Comparison of ENCODE assay signal across 15 cellular contexts in the genomic region with DNA sequence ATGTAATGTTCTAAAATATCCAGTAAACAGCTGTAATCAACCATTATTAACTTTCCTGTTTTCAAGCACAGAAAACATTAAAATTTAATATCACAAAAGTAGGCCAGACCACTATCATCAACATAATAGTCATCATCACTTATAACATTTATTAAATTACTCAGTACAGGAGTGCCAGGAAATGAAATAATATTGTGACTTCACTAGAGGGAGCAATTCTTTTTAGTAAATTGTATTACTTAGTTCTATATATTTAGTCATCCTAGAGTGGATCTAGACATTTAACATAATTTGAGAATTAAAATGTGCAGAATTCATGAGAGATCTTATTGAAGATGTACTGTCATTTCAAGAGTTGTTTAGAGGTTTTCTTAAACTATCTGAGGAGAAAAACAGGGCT. TPM values are rescaled to one million over a fixed set of nuclear protein-coding genes. Genes with fewer than 3 reads are reported as not detected.
A peak's percentile ranks its signal among the peaks of the same experiment; 100 is the strongest.
DNase-seq lines count a peak whose midpoint lies in the region; ATAC-seq and TF ChIP-seq lines count a peak whose summit lies in the region.
"Had no signal": no experiment of that assay in that cellular context is flagged by ENCODE, and none has a peak within 500 bp of the region (broad histone marks: within the 10 kb centered on the region; RNA-seq: fewer than 3 reads in every experiment).

No MANE protein-coding gene starts in this region.

- H3K27me3 Mint-ChIP-seq in type B pancreatic cell: no peaks in the 10 kb centered on the region
- peaks cover 2% of the 10 kb centered on the region for H3K27me3 Mint-ChIP-seq in activated CD4-positive, alpha-beta T cell treated with anti-CD3 and anti-CD28 coated beads, Interleukin-2, amount 10 ng/mL, durations not matched to agents 7 days and 5 days
- peaks cover 6% of the 10 kb centered on the region for H3K27me3 Mint-ChIP-seq in activated T-helper 1 cell treated with anti-CD3 and anti-CD28 coated beads, Interleukin-12 subunit alpha, Interleukin-12 subunit beta, Interleukin-2, Interleukin-4 antibody, amounts not matched to agents 30 ng/mL and 10 ng/mL and 1 ng/mL, durations not matched to agents 14 hours and 24 hours and 36 hours (ENCODE audit: insufficient read depth)

- H3K4me1 Mint-ChIP-seq in type B pancreatic cell (ENCODE audit: unreplicated experiment): no peaks in the 10 kb centered on the region
- no peaks in the 10 kb centered on the region for H3K4me1 Mint-ChIP-seq in activated CD4-positive, alpha-beta T cell treated with anti-CD3 and anti-CD28 coated beads, Interleukin-2, amount 10 ng/mL, durations not matched to agents 7 days and 5 days
- no peaks in the 10 kb centered on the region for H3K4me1 Mint-ChIP-seq in activated T-helper 1 cell treated with anti-CD3 and anti-CD28 coated beads, Interleukin-12 subunit alpha, Interleukin-12 subunit beta, Interleukin-2, Interleukin-4 antibody, amounts not matched to agents 30 ng/mL and 10 ng/mL and 1 ng/mL, durations not matched to agents 14 hours and 24 hours and 36 hours (ENCODE audit: low read depth)
- H3K4me1 Mint-ChIP-seq: activated CD4-positive, alpha-beta memory T cell treated with anti-CD3 and anti-CD28 coated beads, Interleukin-2, amount 10 ng/mL, durations not matched to agents 7 days and 5 days had no signal

- TF ChIP-seq CTCF in left ventricle myocardium inferior (IDR thresholded peaks at IDR 0.05; ENCODE audit: borderline replicate concordance) (peak; percentile 11), right atrium auricular region (IDR thresholded peaks at IDR 0.05) (peak in 1 of 2 donors; percentile 38), PC-3 (conservative IDR thresholded peaks at IDR 0.05; ENCODE audit: low read depth, low read length) (peak; percentile 59), fibroblast of mammary gland (conservative IDR thresholded peaks at IDR 0.05; ENCODE audit: control insufficient read depth, insufficient read depth, low read depth, low read length) (no peak), type B pancreatic cell (conservative IDR thresholded peaks at IDR 0.05) (peak; percentile 20)

- intact Hi-C loops in left ventricle myocardium inferior (cut with micrococcal nuclease) (no loop called here), PC-3 (cut with micrococcal nuclease) (loop anchor here (5.0 kb wide), 1 partner anchor 57 kb away; no protein-coding TSS in a partner anchor)
- intact Hi-C loops in activated T-helper 1 cell treated with anti-CD3 and anti-CD28 coated beads, Interleukin-12 subunit alpha, Interleukin-12 subunit beta, Interleukin-2, Interleukin-4 antibody, amounts not matched to agents 30 ng/mL and 10 ng/mL and 1 ng/mL, durations not matched to agents 14 hours and 24 hours and 36 hours (cut with micrococcal nuclease): no loop called here

- ATAC-seq in PC-3: peak; percentile 55
- ATAC-seq: left lung had no signal

- CTCF ChIA-PET in PC-3 (lab: Charles Lee): interaction anchor here (0.6 kb wide), 1 partner anchor 590 kb away, joined by 4 read pairs; no protein-coding TSS in a partner anchor
- CTCF ChIA-PET in activated CD4-positive, alpha-beta T cell treated with anti-CD3 and anti-CD28 coated beads, Interleukin-2, amount 10 ng/mL, durations not matched to agents 7 days and 5 days (lab: Charles Lee): no interaction called here

- H3K9me2 ChIP-seq in PC-3 (replicated peaks; ENCODE audit: low read length): no peaks in the 10 kb centered on the region

- no peak overlapping the region for H3K4me3 ChIP-seq in left ventricle myocardium inferior
- H3K4me3 ChIP-seq in right atrium auricular region: no peak overlapping the region
- no peak overlapping the region for H3K4me3 ChIP-seq in PC-3 (ENCODE audit: low read length)
- no peak overlapping the region for H3K4me3 ChIP-seq in fibroblast of mammary gland (ENCODE audit: control insufficient read depth, low read depth, low read length)
- H3K4me3 ChIP-seq: left lung, vagina had no signal

- H3K9ac ChIP-seq in PC-3 (ENCODE audit: low read length): no peak overlapping the region

- H3K36me3 Mint-ChIP-seq in type B pancreatic cell: no peaks in the 10 kb centered on the region
- H3K36me3 Mint-ChIP-seq in activated CD4-positive, alpha-beta T cell treated with anti-CD3 and anti-CD28 coated beads, Interleukin-2, amount 10 ng/mL, durations not matched to agents 7 days and 5 days (ENCODE audit: low read depth): no peaks in the 10 kb centered on the region
- no peaks in the 10 kb centered on the region for H3K36me3 Mint-ChIP-seq in activated T-helper 1 cell treated with anti-CD3 and anti-CD28 coated beads, Interleukin-12 subunit alpha, Interleukin-12 subunit beta, Interleukin-2, Interleukin-4 antibody, amounts not matched to agents 30 ng/mL and 10 ng/mL and 1 ng/mL, durations not matched to agents 14 hours and 24 hours and 36 hours (ENCODE audit: low read depth)

- H3K4me3 Mint-ChIP-seq in type B pancreatic cell: no peak overlapping the region
- no peak overlapping the region for H3K4me3 Mint-ChIP-seq in activated CD4-positive, alpha-beta T cell treated with anti-CD3 and anti-CD28 coated beads, Interleukin-2, amount 10 ng/mL, durations not matched to agents 7 days and 5 days
- H3K4me3 Mint-ChIP-seq in activated T-helper 1 cell treated with anti-CD3 and anti-CD28 coated beads, Interleukin-12 subunit alpha, Interleukin-12 subunit beta, Interleukin-2, Interleukin-4 antibody, amounts not matched to agents 30 ng/mL and 10 ng/mL and 1 ng/mL, durations not matched to agents 14 hours and 24 hours and 36 hours: no peak overlapping the region
- H3K4me3 Mint-ChIP-seq: activated CD4-positive, alpha-beta memory T cell treated with anti-CD3 and anti-CD28 coated beads, Interleukin-2, amount 10 ng/mL, durations not matched to agents 7 days and 5 days; activated naive CD4-positive, alpha-beta T cell treated with anti-CD3 and anti-CD28 coated beads for 36 hours had no signal

- H3K9me3 ChIP-seq in left ventricle myocardium inferior (replicated peaks) (no peaks in the 10 kb centered on the region), right atrium auricular region (no peaks in the 10 kb centered on the region), PC-3 (ENCODE audit: low read length) (no peaks in the 10 kb centered on the region)
- H3K9me3 ChIP-seq: left lung, vagina had no signal

- H3K27ac ChIP-seq in left ventricle myocardium inferior (replicated peaks) (no peak overlapping the region), right atrium auricular region (no peak overlapping the region), PC-3 (ENCODE audit: low read length) (no peak overlapping the region)
- H3K27ac ChIP-seq: left lung, vagina had no signal

- peaks cover 10% of the 10 kb centered on the region for H3K27me3 ChIP-seq in left ventricle myocardium inferior (ENCODE audit: low read depth)
- H3K27me3 ChIP-seq in right atrium auricular region: no peaks in the 10 kb centered on the region
- no peaks in the 10 kb centered on the region for H3K27me3 ChIP-seq in PC-3 (ENCODE audit: low read length)
- H3K27me3 ChIP-seq: left lung, vagina had no signal

- no peaks in the 10 kb centered on the region for H3F3A ChIP-seq in PC-3 (ENCODE audit: low read length, unreplicated experiment)

- H3K36me3 ChIP-seq in left ventricle myocardium inferior: no peaks in the 10 kb centered on the region
- H3K36me3 ChIP-seq in right atrium auricular region: no peaks in the 10 kb centered on the region
- no peaks in the 10 kb centered on the region for H3K36me3 ChIP-seq in PC-3 (ENCODE audit: low read depth, low read length)
- H3K36me3 ChIP-seq: left lung, vagina had no signal

- no peaks in the 10 kb centered on the region for H3K4me1 ChIP-seq in left ventricle myocardium inferior
- H3K4me1 ChIP-seq in right atrium auricular region: no peaks in the 10 kb centered on the region
- no peaks in the 10 kb centered on the region for H3K4me1 ChIP-seq in PC-3 (ENCODE audit: insufficient read depth, low read length)
- H3K4me1 ChIP-seq: left lung, vagina had no signal

- POLR2A ChIA-PET in PC-3 (lab: Charles Lee; ENCODE audit: unreplicated experiment): no interaction called here
- POLR2A ChIA-PET in activated CD4-positive, alpha-beta T cell treated with anti-CD3 and anti-CD28 coated beads, Interleukin-2, amount 10 ng/mL, durations not matched to agents 7 days and 5 days (lab: Charles Lee): no interaction called here

- BruUV-seq in PC-3 (replicated peaks; lab: Mats Ljungman, UMichigan): no TSS peak

- DNase-seq in left ventricle myocardium inferior (no peak), right atrium auricular region (ENCODE audit: low spot score) (no peak), PC-3 (peak; percentile 25), fibroblast of mammary gland (ENCODE audit: low read depth) (peak; percentile 31), type B pancreatic cell (ENCODE audit: extremely low spot score, unreplicated experiment) (no peak), MV-4-11 (lab: John Stamatoyannopoulos, UW) (no peak)
- DNase-seq in activated CD4-positive, alpha-beta T cell treated with anti-CD3 and anti-CD28 coated beads, Interleukin-2, amount 10 ng/mL, durations not matched to agents 7 days and 5 days: no peak
- no peak for DNase-seq in activated T-helper 1 cell treated with anti-CD3 and anti-CD28 coated beads, Interleukin-12 subunit alpha, Interleukin-12 subunit beta, Interleukin-2, Interleukin-4 antibody, amounts not matched to agents 30 ng/mL and 10 ng/mL and 1 ng/mL, durations not matched to agents 14 hours and 24 hours and 36 hours (ENCODE audit: low spot score)
- DNase-seq: activated CD4-positive, alpha-beta memory T cell treated with anti-CD3 and anti-CD28 coated beads, Interleukin-2, amount 10 ng/mL, durations not matched to agents 7 days and 5 days; activated naive CD4-positive, alpha-beta T cell treated with anti-CD3 and anti-CD28 coated beads for 36 hours; left lung; NCI-H1092; NCI-H748 treated with DMSO at 0.1 percent for 48 hours had no signal

- no peak overlapping the region for H2AFZ ChIP-seq in PC-3 (ENCODE audit: low read length)

- H3K9me3 Mint-ChIP-seq in type B pancreatic cell: no peaks in the 10 kb centered on the region
- no peaks in the 10 kb centered on the region for H3K9me3 Mint-ChIP-seq in activated CD4-positive, alpha-beta T cell treated with anti-CD3 and anti-CD28 coated beads, Interleukin-2, amount 10 ng/mL, durations not matched to agents 7 days and 5 days
- H3K9me3 Mint-ChIP-seq in activated T-helper 1 cell treated with anti-CD3 and anti-CD28 coated beads, Interleukin-12 subunit alpha, Interleukin-12 subunit beta, Interleukin-2, Interleukin-4 antibody, amounts not matched to agents 30 ng/mL and 10 ng/mL and 1 ng/mL, durations not matched to agents 14 hours and 24 hours and 36 hours: peaks cover 3% of the 10 kb centered on the region
- H3K9me3 Mint-ChIP-seq: activated CD4-positive, alpha-beta memory T cell treated with anti-CD3 and anti-CD28 coated beads, Interleukin-2, amount 10 ng/mL, durations not matched to agents 7 days and 5 days had no signal

- no peaks in the 10 kb centered on the region for H4K20me1 ChIP-seq in PC-3 (ENCODE audit: low read length)

- no peak overlapping the region for H3K27ac Mint-ChIP-seq in type B pancreatic cell
- no peak overlapping the region for H3K27ac Mint-ChIP-seq in activated CD4-positive, alpha-beta T cell treated with anti-CD3 and anti-CD28 coated beads, Interleukin-2, amount 10 ng/mL, durations not matched to agents 7 days and 5 days
- no peak overlapping the region for H3K27ac Mint-ChIP-seq in activated T-helper 1 cell treated with anti-CD3 and anti-CD28 coated beads, Interleukin-12 subunit alpha, Interleukin-12 subunit beta, Interleukin-2, Interleukin-4 antibody, amounts not matched to agents 30 ng/mL and 10 ng/mL and 1 ng/mL, durations not matched to agents 14 hours and 24 hours and 36 hours
- H3K27ac Mint-ChIP-seq: activated CD4-positive, alpha-beta memory T cell treated with anti-CD3 and anti-CD28 coated beads, Interleukin-2, amount 10 ng/mL, durations not matched to agents 7 days and 5 days; activated naive CD4-positive, alpha-beta T cell treated with anti-CD3 and anti-CD28 coated beads for 36 hours had no signal

- H3K4me2 ChIP-seq in PC-3 (ENCODE audit: low read length): no peak overlapping the region

- H3K79me2 ChIP-seq in PC-3 (ENCODE audit: low read length): no peaks in the 10 kb centered on the region

RNA-seq across cellular contexts. Expression of gene PITX2, which starts 33.6 kb away (rescaled TPM):
- total RNA-seq in left ventricle myocardium inferior (not detected), right atrium auricular region (10 to 100 TPM in 1 of 2 donors, under 1 TPM in 1; 0.24 to 25.4 TPM), PC-3 (2014; rRNA removed) (0.55 and 1.7 TPM in 2 replicates), type B pancreatic cell (ENCODE audit: low replicate concordance) (4.5 and 13.8 TPM in 2 replicates)
- total RNA-seq in activated CD4-positive, alpha-beta T cell treated with anti-CD3 and anti-CD28 coated beads, Interleukin-2, amount 10 ng/mL, durations not matched to agents 7 days and 5 days: not detected
- total RNA-seq in activated T-helper 1 cell treated with anti-CD3 and anti-CD28 coated beads, Interleukin-12 subunit alpha, Interleukin-12 subunit beta, Interleukin-2, Interleukin-4 antibody, amounts not matched to agents 30 ng/mL and 10 ng/mL and 1 ng/mL, durations not matched to agents 14 hours and 24 hours and 36 hours: not detected in 2 replicates
- total RNA-seq: activated naive CD4-positive, alpha-beta T cell treated with anti-CD3 and anti-CD28 coated beads for 36 hours; dermis microvascular lymphatic vessel endothelial cell; left lung had no signal

Comparison
In these comparisons a context has a peak if more than half of its experiments do, and no peak if none do; other contexts are left out.
1. DNase-seq: peak in PC-3 (single experiment) and fibroblast of mammary gland (single experiment); none in left ventricle myocardium inferior (single experiment), right atrium auricular region (single experiment), type B pancreatic cell (single experiment), activated CD4-positive, alpha-beta T cell treated with anti-CD3 and anti-CD28 coated beads, Interleukin-2, amount 10 ng/mL, durations not matched to agents 7 days and 5 days (single experiment), MV-4-11 (single experiment) and activated T-helper 1 cell treated with anti-CD3 and anti-CD28 coated beads, Interleukin-12 subunit alpha, Interleukin-12 subunit beta, Interleukin-2, Interleukin-4 antibody, amounts not matched to agents 30 ng/mL and 10 ng/mL and 1 ng/mL, durations not matched to agents 14 hours and 24 hours and 36 hours (single experiment).